Comparison of ENCODE assay signal across 12 cellular contexts in genomic region chr5:83340511-83340918, GRCh38.
A peak's percentile ranks its signal among the peaks of the same experiment; 100 is the strongest.
DNase-seq lines count a peak whose midpoint lies in the region; ATAC-seq and TF ChIP-seq lines count a peak whose summit lies in the region.
"Had no signal": no experiment of that assay in that cellular context is flagged by ENCODE, and none has a peak within 500 bp of the region (broad histone marks: within the 10 kb centered on the region; RNA-seq: fewer than 3 reads in every experiment).

No MANE protein-coding gene starts in this region.

- H3K27me3 ChIP-seq in HAP-1 (ENCODE audit: low read depth) = no peaks in the 10 kb centered on the region
- H3K27me3 ChIP-seq: tibial nerve had no signal

- DNase-seq in CD1c-positive myeloid dendritic cell (ENCODE audit: extremely low spot score) = peak; percentile 15
- DNase-seq in NB4 (ENCODE audit: low read depth) = peak; percentile 22
- DNase-seq in fibroblast of mammary gland (ENCODE audit: low read depth) = peak; percentile 58
- DNase-seq in HAP-1 (ENCODE audit: low spot score in 2 of 2) = no peak
- no peak for DNase-seq in occipital lobe (lab: John Stamatoyannopoulos, UW)
- DNase-seq: effector memory CD4-positive, alpha-beta T cell; hypothalamus; NCI-H446 had no signal

- in situ Hi-C loops in HAP-1 (cut with MboI; ENCODE audit: low sequenced_read_pairs) = no loop called here

- no peak for TF ChIP-seq POLR2A in NB4 (IDR thresholded peaks at IDR 0.05; ENCODE audit: extremely low read depth, insufficient read length)

- H3K4me3 ChIP-seq in NB4 (ENCODE audit: low read depth, low read length) (no peak overlapping the region), fibroblast of mammary gland (ENCODE audit: control insufficient read depth, low read depth, low read length) (no peak overlapping the region), HAP-1 (no peak overlapping the region)
- H3K4me3 ChIP-seq: tibial nerve had no signal

- no peak for TF ChIP-seq CTCF in NB4 (IDR thresholded peaks at IDR 0.05; ENCODE audit: low read depth, low read length)
- no peak for TF ChIP-seq CTCF in fibroblast of mammary gland (conservative IDR thresholded peaks at IDR 0.05; ENCODE audit: control insufficient read depth, insufficient read depth, low read depth, low read length)

- ATAC-seq in GM19372 (IDR thresholded peaks at IDR 0.05; ENCODE audit: low read depth, unreplicated experiment) (peak; percentile 53), GM18907 (IDR thresholded peaks at IDR 0.05; ENCODE audit: unreplicated experiment) (no peak), HG03280 (IDR thresholded peaks at IDR 0.05; ENCODE audit: unreplicated experiment) (no peak)

- H3K9me3 ChIP-seq in HAP-1 = no peaks in the 10 kb centered on the region
- H3K9me3 ChIP-seq: tibial nerve had no signal

- H3K4me1 ChIP-seq in HAP-1 = no peaks in the 10 kb centered on the region

- no peaks in the 10 kb centered on the region for H3K36me3 ChIP-seq in HAP-1 (replicated peaks)
- H3K36me3 ChIP-seq: tibial nerve had no signal

Comparison
In these comparisons a context has a peak if more than half of its experiments do, and no peak if none do; other contexts are left out.
1. DNase-seq: peak in CD1c-positive myeloid dendritic cell (single experiment), NB4 (single experiment) and fibroblast of mammary gland (single experiment); none in HAP-1 (0 of 2) and occipital lobe (single experiment).